Comparison of ENCODE assay signal across 24 cellular contexts in the genomic region with DNA sequence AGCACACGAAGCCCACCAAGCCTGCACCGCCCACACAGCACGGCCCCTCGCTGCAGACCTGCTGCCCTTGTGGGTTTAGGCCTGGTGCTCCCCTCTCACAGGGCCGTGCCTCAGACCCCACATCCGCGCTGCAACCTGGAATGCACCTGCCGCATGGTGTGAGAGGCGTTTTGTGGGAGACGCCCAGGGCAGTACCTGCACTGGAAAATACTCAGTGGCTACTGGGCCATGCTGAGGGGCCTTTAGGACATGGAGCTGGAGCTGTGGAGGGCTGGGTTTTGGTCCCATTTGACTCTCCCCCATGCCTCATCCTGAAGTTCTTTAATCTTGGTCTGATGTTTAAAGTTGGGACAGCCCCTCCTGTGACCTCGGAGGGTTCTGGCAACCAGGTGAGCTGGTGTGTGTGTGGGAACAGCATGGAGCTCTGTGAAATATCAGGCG.
DNase-seq lines count a peak whose midpoint lies in the region; ATAC-seq and TF ChIP-seq lines count a peak whose summit lies in the region.
"Had no signal": no experiment of that assay in that cellular context is flagged by ENCODE, and none has a peak within 500 bp of the region (broad histone marks: within the 10 kb centered on the region; RNA-seq: fewer than 3 reads in every experiment).

No MANE protein-coding gene starts in this region.

- H3K27ac ChIP-seq in CD4-positive, CD25-positive, alpha-beta regulatory T cell (ENCODE audit: insufficient read depth, low read length, poor library complexity, severe bottlenecking): no peak overlapping the region
- no peak overlapping the region for H3K27ac ChIP-seq in Panc1 (ENCODE audit: low read length)
- peak overlapping the region in 1 of 5 donors; percentile 20 for H3K27ac ChIP-seq in stomach
- H3K27ac ChIP-seq: C4-2B, cardiac muscle cell, esophagus squamous epithelium, ovary, PC-9, tibial artery, WERI-Rb-1 had no signal

- no peaks in the 10 kb centered on the region for H3K36me3 ChIP-seq in CD4-positive, CD25-positive, alpha-beta regulatory T cell (ENCODE audit: control insufficient read depth, insufficient read depth, low read length)
- no peaks in the 10 kb centered on the region for H3K36me3 ChIP-seq in Panc1 (ENCODE audit: control insufficient read depth, insufficient read depth, low read length)
- H3K36me3 ChIP-seq in stomach: no peaks in the 10 kb centered on the region
- H3K36me3 ChIP-seq: cardiac muscle cell, esophagus squamous epithelium, ovary, tibial artery, WERI-Rb-1 had no signal

- WGBS in stomach, 5 donors: 83 to 89% (median 85%) methylated on average over 10 to 12 of the region's 12 CpGs

- no peaks in the 10 kb centered on the region for H3K36me3 Mint-ChIP-seq in CD4-positive, CD25-positive, alpha-beta regulatory T cell
- H3K36me3 Mint-ChIP-seq in immature natural killer cell: peaks cover 0 to 4% (median 0%) of the 10 kb centered on the region in 3 donors
- no peaks in the 10 kb centered on the region for H3K36me3 Mint-ChIP-seq in Calu3 (ENCODE audit: insufficient read depth, unreplicated experiment)
- H3K36me3 Mint-ChIP-seq: activated naive CD4-positive, alpha-beta T cell treated with anti-CD3 and anti-CD28 coated beads, Interleukin-2, amount 50 U/mL, for 72 hours; naive thymus-derived CD4-positive, alpha-beta T cell had no signal

- TF ChIP-seq EP300 in stomach (IDR thresholded peaks at IDR 0.05): no peak

- POLR2A ChIA-PET in Panc1 (lab: Charles Lee): no interaction called here

- peak overlapping the region in 2 of 3 donors; percentile 67 to 74 for H3K27ac Mint-ChIP-seq in CD4-positive, CD25-positive, alpha-beta regulatory T cell
- peak overlapping the region in 5 of 6 donors; percentile 49 to 82 (median 74) for H3K27ac Mint-ChIP-seq in immature natural killer cell
- H3K27ac Mint-ChIP-seq in Calu3 (ENCODE audit: unreplicated experiment): no peak overlapping the region
- H3K27ac Mint-ChIP-seq: activated CD4-positive, alpha-beta T cell treated with anti-CD3 and anti-CD28 coated beads, Interleukin-2, amount 10 ng/mL, durations not matched to agents 7 days and 5 days; activated naive CD4-positive, alpha-beta T cell treated with anti-CD3 and anti-CD28 coated beads, Interleukin-2, amount 50 U/mL, for 72 hours; GM23338; HFFc6; stimulated activated naive CD8-positive, alpha-beta T cell treated with anti-CD3 and anti-CD28 coated beads, Interleukin-15, Interleukin-2, amounts not matched to agents 100 ng/mL and 50 ng/mL, for 24 hours had no signal

- in situ Hi-C loops in Panc1 (cut with HindIII; ENCODE audit: low pct_unique_long_range_greater_than_20kb, low sequenced_read_pairs): no loop called here

- peaks cover 4% of the 10 kb centered on the region for H3K27me3 Mint-ChIP-seq in CD4-positive, CD25-positive, alpha-beta regulatory T cell
- H3K27me3 Mint-ChIP-seq in immature natural killer cell (ENCODE audit: low read depth in 3 of 3) (peaks cover 0 to 8% (median 2%) of the 10 kb centered on the region in 3 donors), Calu3 (ENCODE audit: unreplicated experiment) (peaks cover 41% of the 10 kb centered on the region)
- H3K27me3 Mint-ChIP-seq: stimulated activated naive CD8-positive, alpha-beta T cell treated with anti-CD3 and anti-CD28 coated beads, Interleukin-15, Interleukin-2, amounts not matched to agents 100 ng/mL and 50 ng/mL, for 24 hours had no signal

- ATAC-seq in CD4-positive, CD25-positive, alpha-beta regulatory T cell (ENCODE audit: low read depth in 2 of 2): no peak
- ATAC-seq in Panc1: 0 out of 2 replicates have a peak, but pooled peaks have one; percentile 10
- no peak for ATAC-seq in GM21576 (IDR thresholded peaks at IDR 0.05; ENCODE audit: unreplicated experiment)
- ATAC-seq: GM23338 had no signal

- BruUV-seq in Panc1 (replicated peaks; lab: Mats Ljungman, UMichigan) (no TSS peak), Calu3 (replicated peaks; lab: Mats Ljungman, UMichigan) (no TSS peak)

- no peaks in the 10 kb centered on the region for H3K27me3 ChIP-seq in CD4-positive, CD25-positive, alpha-beta regulatory T cell (ENCODE audit: control insufficient read depth, insufficient read depth, low read length)
- H3K27me3 ChIP-seq in Panc1 (ENCODE audit: control insufficient read depth, insufficient read depth, low read length) (0 out of 2 replicates have a peak, but pooled peaks cover 2% of the 10 kb centered on the region), stomach (no peaks in the 10 kb centered on the region)
- H3K27me3 ChIP-seq: cardiac muscle cell, esophagus squamous epithelium, ovary had no signal

- intact Hi-C loops in Panc1 (cut with micrococcal nuclease; ENCODE audit: unreplicated experiment) (no loop called here), stomach (cut with DNase I; ENCODE audit: low total_unique reads) (no loop called here), Calu3 (cut with micrococcal nuclease; ENCODE audit: unreplicated experiment) (no loop called here)

- H3K4me3 Mint-ChIP-seq in CD4-positive, CD25-positive, alpha-beta regulatory T cell: peak overlapping the region in 2 of 4 donors; percentile 42 to 45
- H3K4me3 Mint-ChIP-seq in immature natural killer cell (peak overlapping the region; percentile 34 to 74 (median 62)), Calu3 (ENCODE audit: low read depth, unreplicated experiment) (no peak overlapping the region)
- H3K4me3 Mint-ChIP-seq: activated CD4-positive, alpha-beta T cell treated with anti-CD3 and anti-CD28 coated beads, Interleukin-2, amount 10 ng/mL, durations not matched to agents 7 days and 5 days; GM23338; HFFc6; stimulated activated naive CD8-positive, alpha-beta T cell treated with anti-CD3 and anti-CD28 coated beads, Interleukin-15, Interleukin-2, amounts not matched to agents 100 ng/mL and 50 ng/mL, for 24 hours had no signal

- TF ChIP-seq POLR2A in stomach (IDR thresholded peaks at IDR 0.05): no peak

- TF ChIP-seq CTCF in Panc1 (IDR thresholded peaks at IDR 0.05) (no peak), stomach (IDR thresholded peaks at IDR 0.05) (no peak), Calu3 (IDR thresholded peaks at IDR 0.05; ENCODE audit: unreplicated experiment) (no peak)

- DNase-seq in CD4-positive, CD25-positive, alpha-beta regulatory T cell: no peak
- DNase-seq in Panc1 (ENCODE audit: low read depth, low spot score) (no peak), immature natural killer cell (no peak), stomach (peak; percentile 22), nucleus accumbens (lab: John Stamatoyannopoulos, UW) (no peak), Calu3 (no peak)
- DNase-seq: esophagus squamous epithelium, HFFc6, MV-4-11, NCI-H1694 treated with DMSO at 0.1 percent for 48 hours, NCI-H2171 treated with DMSO at 0.1 percent for 48 hours, PC-9, SHP77 treated with DMSO at 0.1 percent for 48 hours, WERI-Rb-1 had no signal

- H3K9me3 Mint-ChIP-seq in CD4-positive, CD25-positive, alpha-beta regulatory T cell: peaks cover 0 to 2% (median 0%) of the 10 kb centered on the region in 7 donors
- H3K9me3 Mint-ChIP-seq in immature natural killer cell (no peaks in the 10 kb centered on the region), Calu3 (ENCODE audit: low read depth, unreplicated experiment) (peaks cover 10% of the 10 kb centered on the region)
- H3K9me3 Mint-ChIP-seq: GM23338; stimulated activated naive CD8-positive, alpha-beta T cell treated with anti-CD3 and anti-CD28 coated beads, Interleukin-15, Interleukin-2, amounts not matched to agents 100 ng/mL and 50 ng/mL, for 24 hours had no signal

- H3K4me1 Mint-ChIP-seq in CD4-positive, CD25-positive, alpha-beta regulatory T cell: peaks cover 0 to 40% (median 4%) of the 10 kb centered on the region in 4 donors
- H3K4me1 Mint-ChIP-seq in immature natural killer cell: peaks cover 29 to 34% of the 10 kb centered on the region in 2 donors
- no peaks in the 10 kb centered on the region for H3K4me1 Mint-ChIP-seq in Calu3 (ENCODE audit: low read depth, unreplicated experiment)
- H3K4me1 Mint-ChIP-seq: activated CD4-positive, alpha-beta T cell treated with anti-CD3 and anti-CD28 coated beads, Interleukin-2, amount 10 ng/mL, durations not matched to agents 7 days and 5 days; GM23338 had no signal

- H3K4me3 ChIP-seq in CD4-positive, CD25-positive, alpha-beta regulatory T cell (ENCODE audit: low read depth, low read length): no peak overlapping the region
- H3K4me3 ChIP-seq in Panc1 (ENCODE audit: low read depth in 2 of 2, low read length in 2 of 2) (no peak overlapping the region), stomach (no peak overlapping the region)
- H3K4me3 ChIP-seq: cardiac muscle cell, esophagus squamous epithelium, GM23338, ovary, PC-9, tibial artery had no signal

- peaks cover 11% of the 10 kb centered on the region for H3K4me1 ChIP-seq in CD4-positive, CD25-positive, alpha-beta regulatory T cell (ENCODE audit: control insufficient read depth, insufficient read depth, low read length, poor library complexity, severe bottlenecking)
- H3K4me1 ChIP-seq in Panc1 (ENCODE audit: control insufficient read depth, insufficient read depth, low read length) (no peaks in the 10 kb centered on the region), stomach (peaks cover 0 to 6% (median under 1%) of the 10 kb centered on the region in 4 donors)
- H3K4me1 ChIP-seq: tibial artery had no signal

- CTCF ChIA-PET in Panc1 (lab: Charles Lee): no interaction called here
- CTCF ChIA-PET in Calu3 (lab: Charles Lee): no interaction called here

- H3K9me3 ChIP-seq in CD4-positive, CD25-positive, alpha-beta regulatory T cell (ENCODE audit: control insufficient read depth in 2 of 2, low read length in 2 of 2): no peaks in the 10 kb centered on the region
- H3K9me3 ChIP-seq in Panc1 (ENCODE audit: control insufficient read depth, insufficient read depth, low read depth, low read length) (no peaks in the 10 kb centered on the region), stomach (no peaks in the 10 kb centered on the region)
- H3K9me3 ChIP-seq: esophagus squamous epithelium, ovary, tibial artery had no signal
